Comparison of ENCODE assay signal across 24 cellular contexts in the genomic region with DNA sequence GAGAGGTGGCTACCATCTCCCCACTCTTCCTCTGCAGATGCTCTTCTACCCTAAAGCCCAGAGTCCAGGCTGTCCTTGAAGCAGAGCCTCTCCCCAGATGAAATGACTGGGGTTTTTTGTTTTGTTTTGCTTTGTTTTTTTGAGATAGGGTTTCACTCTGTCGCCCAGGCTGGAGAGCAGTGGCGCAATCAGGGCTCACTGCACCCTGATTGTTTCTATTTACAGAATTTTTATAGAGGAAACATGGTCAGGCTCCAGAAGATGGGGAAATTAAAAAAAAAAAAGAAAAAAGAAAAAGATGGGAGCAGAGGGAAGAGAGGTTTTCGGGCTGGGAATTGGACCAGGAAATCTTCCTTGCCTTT. TPM values are rescaled to one million over a fixed set of nuclear protein-coding genes. Genes with fewer than 3 reads are reported as not detected.
DNase-seq lines count a peak whose midpoint lies in the region; ATAC-seq, FAIRE-seq and TF ChIP-seq lines count a peak whose summit lies in the region.
"Had no signal": no experiment of that assay in that cellular context is flagged by ENCODE, and none has a peak within 500 bp of the region (broad histone marks: within the 10 kb centered on the region; RNA-seq: fewer than 3 reads in every experiment).

No MANE protein-coding gene starts in this region.

- H3K9ac ChIP-seq in IMR-90 (ENCODE audit: low read depth, low read length), result no peak overlapping the region
- no peak overlapping the region for H3K9ac ChIP-seq in H1 (replicated peaks in 1 of 4; ENCODE audit: extremely low read depth in 1 of 4, low read depth in 3 of 4, low read length in 3 of 4)
- H3K9ac ChIP-seq in neuronal stem cell (ENCODE audit: low read depth, low read length, poor library complexity), result no peak overlapping the region

- FAIRE-seq in H1 (lab: Jason Lieb, UNC), result no peak
- FAIRE-seq: keratinocyte had no signal

- H3K27ac ChIP-seq in IMR-90 (ENCODE audit: insufficient read depth, low read length) (no peak overlapping the region), H1 (ENCODE audit: low read depth, low read length) (no peak overlapping the region), neuronal stem cell (replicated peaks; ENCODE audit: low read length) (no peak overlapping the region)
- H3K27ac ChIP-seq: heart left ventricle, PC-9, SJCRH30, skin epidermis had no signal

- intact Hi-C loops in IMR-90 (cut with micrococcal nuclease), result no loop called here

- H2BK20ac ChIP-seq in IMR-90 (ENCODE audit: low read depth, low read length) (peak overlapping the region; percentile 50), H1 (ENCODE audit: low read length) (no peak overlapping the region)

- H4K8ac ChIP-seq in IMR-90 (ENCODE audit: low read depth in 2 of 2, low read length in 2 of 2), result peak overlapping the region in 1 of 2 experiments; percentile 67; a peak in 2 of 4 replicates
- H4K8ac ChIP-seq in H1 (ENCODE audit: extremely low read depth, insufficient read depth, low read length), result no peak overlapping the region
- H4K8ac ChIP-seq in neuronal stem cell (ENCODE audit: low read depth, low read length), result no peak overlapping the region

- H2BK5ac ChIP-seq in IMR-90 (ENCODE audit: low read depth, low read length, poor library complexity, severe bottlenecking) (no peak overlapping the region), H1 (ENCODE audit: low read depth, low read length) (no peak overlapping the region), neuronal stem cell (ENCODE audit: low read length) (no peak overlapping the region)

- dilution Hi-C loops in IMR-90 (cut with HindIII; ENCODE audit: low sequenced_read_pairs, unreplicated experiment), result no loop called here

- TF ChIP-seq RAD21 in IMR-90 (IDR thresholded peaks at IDR 0.05; ENCODE audit: low read length), result no peak
- no peak for TF ChIP-seq RAD21 in H1 (IDR thresholded peaks at IDR 0.05 in 1 of 2, conservative IDR thresholded peaks at IDR 0.05 in 1 of 2; ENCODE audit: low read depth in 2 of 2, low read length in 2 of 2)

- no peaks in the 10 kb centered on the region for H4K20me1 ChIP-seq in IMR-90 (ENCODE audit: insufficient read depth, low read length)
- H4K20me1 ChIP-seq in H1 (replicated peaks in 1 of 2; ENCODE audit: control insufficient read depth in 1 of 2, insufficient read depth in 2 of 2, low read length in 2 of 2), result no peaks in the 10 kb centered on the region

- H3K4me2 ChIP-seq in IMR-90 (ENCODE audit: low read depth, low read length) (no peak overlapping the region), H1 (ENCODE audit: insufficient read depth in 1 of 2, low read depth in 2 of 2, low read length in 2 of 2) (peak overlapping the region in 1 of 2 experiments; percentile 39; a peak in 2 of 4 replicates), neuronal stem cell (ENCODE audit: insufficient read depth, low read length, poor library complexity, severe bottlenecking) (no peak overlapping the region)
- H3K4me2 ChIP-seq: PC-9 had no signal

- H3K79me1 ChIP-seq in IMR-90 (ENCODE audit: low read depth in 1 of 2, low read length in 2 of 2), result no peaks in the 10 kb centered on the region
- H3K79me1 ChIP-seq in H1 (ENCODE audit: low read depth, low read length), result no peaks in the 10 kb centered on the region; the same call in 1 of the 2 replicates
- no peaks in the 10 kb centered on the region for H3K79me1 ChIP-seq in neuronal stem cell (ENCODE audit: low read depth, low read length)

- H3K27me3 ChIP-seq in IMR-90 (ENCODE audit: control insufficient read depth, insufficient read depth, low read length) (no peaks in the 10 kb centered on the region), H1 (replicated peaks in 1 of 4; ENCODE audit: control insufficient read depth in 3 of 4, extremely low read depth in 1 of 4, insufficient read depth in 3 of 4, low read length in 3 of 4) (no peaks in the 10 kb centered on the region), neuronal stem cell (ENCODE audit: control insufficient read depth in 3 of 3, insufficient read depth in 3 of 3, low read depth in 1 of 3, low read length in 3 of 3) (peaks cover 0 to 7% (median 0%) of the 10 kb centered on the region in 3 experiments)
- H3K27me3 ChIP-seq: heart left ventricle, SJCRH30 had no signal

- H2BK15ac ChIP-seq in IMR-90 (ENCODE audit: low read depth, low read length) (peak overlapping the region; percentile 26; the same call in 1 of the 3 replicates), H1 (ENCODE audit: low read length) (no peak overlapping the region), neuronal stem cell (ENCODE audit: low read length) (no peak overlapping the region)

- DNase-seq in AG09319 (ENCODE audit: extremely low read depth, low read depth), result peak; percentile 24
- no peak for DNase-seq in IMR-90
- DNase-seq in H1 (ENCODE audit: low read depth in 1 of 2, low spot score in 2 of 2), result no peak
- no peak for DNase-seq in neuronal stem cell (ENCODE audit: low spot score)
- no peak for DNase-seq in NCI-H2171 (lab: John Stamatoyannopoulos, UW)
- DNase-seq in NCI-H1048 (lab: John Stamatoyannopoulos, UW), result no peak
- DNase-seq: activated CD8-positive, alpha-beta memory T cell treated with anti-CD3 and anti-CD28 coated beads, Interleukin-2, amount 50 U/mL, for 48 hours; activated gamma-delta T cell; CD8-positive, alpha-beta memory T cell; central memory CD4-positive, alpha-beta T cell; DMS53; heart left ventricle; NCI-H1436; NCI-H2227 treated with DMSO at 0.1 percent for 48 hours; PC-9; posterior cingulate gyrus; SJCRH30; stimulated activated CD4-positive, alpha-beta T cell treated with anti-CD3 and anti-CD28 coated beads, Interleukin-4, amount 100 ng/mL, for 1 hour had no signal

- in situ Hi-C loops in IMR-90 (cut with MboI; ENCODE audit: low sequenced_read_pairs), result no loop called here

- H3K18ac ChIP-seq in IMR-90 (ENCODE audit: low read depth, low read length), result no peak overlapping the region
- no peak overlapping the region; the same call in 1 of the 2 replicates for H3K18ac ChIP-seq in H1 (ENCODE audit: extremely low read depth, low read length)
- no peak overlapping the region for H3K18ac ChIP-seq in neuronal stem cell (ENCODE audit: low read length)

- CTCF ChIA-PET in IMR-90 (lab: Yijun Ruan, JAX) (no interaction called here), H1 (lab: Charles Lee; ENCODE audit: partially characterized antibody) (no interaction called here)

- WGBS in IMR-90 (ENCODE audit: extremely low coverage in 2 of 2, insufficient read length in 1 of 2), 2 experiments, result 56% methylated on average over 2 of the region's 3 CpGs; no CpG with 5 or more reads in 1 of the 2 experiments
- WGBS in H1 (ENCODE audit: extremely low coverage in 1 of 2, insufficient coverage in 1 of 2, insufficient read length in 1 of 2, insufficient replicate concordance in 2 of 2, low coverage in 1 of 2, low lambda C conversion rate in 2 of 2, missing lambda C conversion rate in 1 of 2), 2 experiments, result 73% methylated on average over 2 of the region's 3 CpGs; no CpG with 5 or more reads in 1 of the 2 experiments
- WGBS in neuronal stem cell (ENCODE audit: extremely low coverage in 2 of 2, insufficient read length in 2 of 2, insufficient replicate concordance in 1 of 2), 2 donors, result no CpG with 5 or more reads among the region's 3 CpGs

- H3K4me3 ChIP-seq in IMR-90 (ENCODE audit: insufficient read depth, low read depth, low read length), result no peak overlapping the region
- H3K4me3 ChIP-seq in H1 (ENCODE audit: extremely low read depth in 1 of 4, insufficient read depth in 2 of 4, low read depth in 3 of 4, low read length in 4 of 4), result no peak overlapping the region
- no peak overlapping the region for H3K4me3 ChIP-seq in neuronal stem cell (ENCODE audit: low read length in 2 of 2)
- H3K4me3 ChIP-seq: heart left ventricle, lung, PC-9, SJCRH30, skin epidermis had no signal

- TF ChIP-seq CTCF in AG09319 (IDR thresholded peaks at IDR 0.05; ENCODE audit: low read depth, low read length) (no peak), IMR-90 (conservative IDR thresholded peaks at IDR 0.05; ENCODE audit: low read depth, low read length) (no peak), H1 (IDR thresholded peaks at IDR 0.05; ENCODE audit: control extremely low read depth in 1 of 3, insufficient read depth in 1 of 3, low read depth in 1 of 3, low read length in 3 of 3) (no peak)

- H3K36me3 ChIP-seq in IMR-90 (ENCODE audit: control insufficient read depth, insufficient read depth, low read length) (no peaks in the 10 kb centered on the region), H1 (ENCODE audit: control insufficient read depth in 2 of 4, insufficient read depth in 4 of 4, low read length in 3 of 4) (peaks cover 0 to 7% (median 0%) of the 10 kb centered on the region in 4 experiments; a peak in 2 of 8 replicates), neuronal stem cell (replicated peaks in 1 of 2; ENCODE audit: control insufficient read depth in 2 of 2, insufficient read depth in 2 of 2, low read length in 2 of 2) (no peaks in the 10 kb centered on the region)
- H3K36me3 ChIP-seq: heart left ventricle, SJCRH30 had no signal

- H3K79me2 ChIP-seq in H1 (ENCODE audit: control insufficient read depth in 1 of 2, insufficient read depth in 2 of 2, low read length in 2 of 2), result no peaks in the 10 kb centered on the region

- H3K56ac ChIP-seq in IMR-90 (ENCODE audit: extremely low read depth, insufficient read depth, low read length) (no peak overlapping the region), H1 (replicated peaks; ENCODE audit: insufficient read length, low read depth, low read length) (no peak overlapping the region)

- ATAC-seq in IMR-90 (ENCODE audit: low read depth), result peak; percentile 46
- ATAC-seq in GM21367 (IDR thresholded peaks at IDR 0.05; ENCODE audit: unreplicated experiment), result no peak
- ATAC-seq in HG02970 (IDR thresholded peaks at IDR 0.05; ENCODE audit: low FRiP score, unreplicated experiment), result no peak
- ATAC-seq: esophagus mucosa, heart left ventricle had no signal

- H4K91ac ChIP-seq in IMR-90 (ENCODE audit: insufficient read depth, low read depth, low read length) (peak overlapping the region; percentile 3; the same call in 1 of the 2 replicates), H1 (replicated peaks; ENCODE audit: insufficient read length, low read length) (no peak overlapping the region), neuronal stem cell (ENCODE audit: low read depth, low read length, poor library complexity) (no peak overlapping the region)

- H3K14ac ChIP-seq in IMR-90 (replicated peaks; ENCODE audit: low read depth, low read length) (peak overlapping the region; percentile 26; the same call in 1 of the 2 replicates), H1 (ENCODE audit: insufficient read length) (no peak overlapping the region), neuronal stem cell (ENCODE audit: low read length) (no peak overlapping the region)

- H3K4me1 ChIP-seq in IMR-90 (ENCODE audit: control insufficient read depth, insufficient read depth, low read length), result no peaks in the 10 kb centered on the region
- peaks cover 4 to 7% (median 5%) of the 10 kb centered on the region in 4 experiments; a peak in 6 of 7 replicates for H3K4me1 ChIP-seq in H1 (replicated peaks in 1 of 4; ENCODE audit: control insufficient read depth in 3 of 4, insufficient read depth in 4 of 4, low read length in 3 of 4)
- H3K4me1 ChIP-seq in neuronal stem cell (ENCODE audit: control insufficient read depth in 2 of 2, insufficient read depth in 1 of 2, low read depth in 1 of 2, low read length in 2 of 2), result peaks cover 0 to 6% of the 10 kb centered on the region in 2 donors
- H3K4me1 ChIP-seq: heart left ventricle, SJCRH30 had no signal

- peak overlapping the region; percentile 72 for H2AFZ ChIP-seq in IMR-90 (replicated peaks; ENCODE audit: low read length, poor library complexity)
- H2AFZ ChIP-seq in H1 (ENCODE audit: low read length), result no peak overlapping the region
- no peak overlapping the region for H2AFZ ChIP-seq in neuronal stem cell (ENCODE audit: low read length)
- H2AFZ ChIP-seq: PC-9 had no signal

- peak overlapping the region; percentile 48; the same call in 1 of the 2 replicates for H2AK5ac ChIP-seq in IMR-90 (ENCODE audit: low read depth, low read length)
- H2AK5ac ChIP-seq in H1 (ENCODE audit: low read depth, low read length), result no peak overlapping the region
- H2AK5ac ChIP-seq in neuronal stem cell (ENCODE audit: low read depth, low read length), result peak overlapping the region; percentile 8

- H2AK9ac ChIP-seq in IMR-90 (replicated peaks; ENCODE audit: low read depth, low read length, poor library complexity), result no peak overlapping the region

- H4K5ac ChIP-seq in IMR-90 (ENCODE audit: low read depth, low read length) (no peak overlapping the region), H1 (ENCODE audit: insufficient read length, low read depth, low read length) (peak overlapping the region; percentile 32)

- peaks cover 3% of the 10 kb centered on the region for H3K9me1 ChIP-seq in IMR-90 (ENCODE audit: insufficient read depth, low read length)

- no peak for TF ChIP-seq POLR2A in IMR-90 (IDR thresholded peaks at IDR 0.05; ENCODE audit: low read depth, low read length)
- no peak for TF ChIP-seq POLR2A in H1 (IDR thresholded peaks at IDR 0.05; ENCODE audit: control extremely low read depth in 1 of 2, low read depth in 2 of 2, low read length in 2 of 2)

- H3K9me3 ChIP-seq in IMR-90 (ENCODE audit: control insufficient read depth, insufficient read depth, low read length), result no peaks in the 10 kb centered on the region
- no peaks in the 10 kb centered on the region for H3K9me3 ChIP-seq in H1 (ENCODE audit: insufficient read depth in 2 of 2, low read depth in 1 of 2, low read length in 1 of 2)
- no peaks in the 10 kb centered on the region for H3K9me3 ChIP-seq in neuronal stem cell (replicated peaks in 1 of 2; ENCODE audit: control insufficient read depth in 2 of 2, insufficient read depth in 1 of 2, low read depth in 1 of 2, low read length in 2 of 2)
- H3K9me3 ChIP-seq: heart left ventricle, SJCRH30 had no signal

- POLR2A ChIA-PET in IMR-90 (lab: Charles Lee; ENCODE audit: unreplicated experiment) (no interaction called here), H1 (lab: Charles Lee; ENCODE audit: partially characterized antibody) (interaction anchor here (1.6 kb wide), 1 partner anchor 12 kb away, joined by 5 read pairs; no protein-coding TSS in a partner anchor)

- no TSS peak for BruUV-seq in IMR-90 (replicated peaks; lab: Mats Ljungman, UMichigan)

- peak overlapping the region; percentile 37 for H3K4ac ChIP-seq in IMR-90 (ENCODE audit: low read depth, low read length)
- no peak overlapping the region for H3K4ac ChIP-seq in H1 (replicated peaks; ENCODE audit: insufficient read length, low read depth, low read length)
- H3K4ac ChIP-seq in neuronal stem cell (ENCODE audit: low read length), result no peak overlapping the region

- H3K23me2 ChIP-seq in H1 (ENCODE audit: low read depth, low read length), result no peaks in the 10 kb centered on the region

- H2BK12ac ChIP-seq in H1 (ENCODE audit: low read depth, low read length), result no peak overlapping the region
- no peak overlapping the region for H2BK12ac ChIP-seq in neuronal stem cell (ENCODE audit: low read length)

- H2BK120ac ChIP-seq in IMR-90 (ENCODE audit: low read depth, low read length) (peak overlapping the region; percentile 28; the same call in 1 of the 2 replicates), H1 (replicated peaks; ENCODE audit: low read depth, low read length) (no peak overlapping the region), neuronal stem cell (ENCODE audit: low read depth, low read length) (no peak overlapping the region)

- no peak overlapping the region for H3K23ac ChIP-seq in IMR-90 (ENCODE audit: low read depth, low read length)
- H3K23ac ChIP-seq in H1 (ENCODE audit: insufficient read length), result no peak overlapping the region
- H3K23ac ChIP-seq in neuronal stem cell (ENCODE audit: low read depth, low read length, poor library complexity), result no peak overlapping the region

- no peak for TF ChIP-seq EP300 in H1 (IDR thresholded peaks at IDR 0.05; ENCODE audit: borderline replicate concordance in 1 of 2, low read depth in 2 of 2, low read length in 2 of 2)

RNA-seq across cellular contexts. Expression of gene ZNF281, which starts 43.7 kb away (rescaled TPM):
- 37.5 and 38.0 TPM in 2 replicates for total RNA-seq in IMR-90 (2012; rRNA removed)
- polyA plus RNA-seq in IMR-90 (2012; rRNA removed) (5.4 and 7.0 TPM in 2 replicates), H1 (2011; rRNA removed) (11.8 and 19.5 TPM in 2 replicates)
- 1.1 and 1.7 TPM in 2 replicates for polyA plus RNA-seq in IMR-90 (2012; cell fraction: cytosol; rRNA removed)
- polyA plus RNA-seq in IMR-90 (2012; cell fraction: nucleus; rRNA removed; ENCODE audit: low replicate concordance), result 2.1 and 9.7 TPM in 2 replicates
- 61.3 and 61.4 TPM in 2 replicates for total RNA-seq in H1 (2021; fragmentation: NEBNext Ultra II Directional; extraction: Animal tissue kit (Norgen Biotek cat#: 25700))
- 16.8 TPM for polyA plus RNA-seq in H1 (2011; cell fraction: cytosol; rRNA removed)
- polyA plus RNA-seq in H1 (2011; cell fraction: nucleus; rRNA removed), result 14.6 TPM
- 30.0 to 45.5 TPM (median 33.7 TPM) in 4 replicates for polyA plus RNA-seq in H1 (2012, experiment 1 of 2)
- 3.2 TPM for polyA plus RNA-seq in H1 (2012, experiment 2 of 2)
- 54.2 TPM for polyA plus RNA-seq in H1 (2013, experiment 1 of 2)
- 50.5 TPM for polyA plus RNA-seq in H1 (2013, experiment 2 of 2)
- polyA minus RNA-seq in H1 (2011; rRNA and poly(A)+ RNA removed), result 42.1 and 46.2 TPM in 2 replicates
- polyA minus RNA-seq in H1 (2011; cell fraction: cytosol; rRNA and poly(A)+ RNA removed), result 31.3 TPM
- 38.9 TPM for polyA minus RNA-seq in H1 (2011; cell fraction: nucleus; rRNA and poly(A)+ RNA removed)
- polyA plus RNA-seq in neuronal stem cell (2013, experiment 1 of 2), result 25.4 TPM
- polyA plus RNA-seq in neuronal stem cell (2013, experiment 2 of 2), result 26.0 TPM
